ENCODE assay signal across 1 cellular context in genomic region chr22:42993651-42994275, GRCh38.
TF ChIP-seq lines count a peak whose summit lies in the region.

No MANE protein-coding gene starts in this region.

TF ChIP-seq in HepG2, 621 proteins besides CTCF, POLR2A, EP300 and RAD21 (continued from another document and continues in another):
- TF ChIP-seq CREBL2 (CRISPR knock-in tag; IDR thresholded peaks at IDR 0.05; ENCODE audit: borderline replicate concordance) (0 out of 2 replicates have a peak, but pooled peaks have one; percentile 29), MAX (IDR thresholded peaks at IDR 0.05) (0 out of 2 replicates have a peak, but pooled peaks have one; percentile 34), KLF13 (CRISPR knock-in tag; IDR thresholded peaks at IDR 0.05) (no peak), MEIS2 (CRISPR knock-in tag; IDR thresholded peaks at IDR 0.05) (peak; percentile 62; the same call in 1 of the 2 replicates), SCMH1 (CRISPR knock-in tag; IDR thresholded peaks at IDR 0.05; ENCODE audit: borderline replicate concordance) (no peak), PRDM15 (CRISPR knock-in tag; IDR thresholded peaks at IDR 0.05) (peak; percentile 46; the same call in 1 of the 2 replicates), ZNF260 (CRISPR knock-in tag; IDR thresholded peaks at IDR 0.05; ENCODE audit: borderline replicate concordance, low read depth) (no peak), ZNF354B (CRISPR knock-in tag; IDR thresholded peaks at IDR 0.05) (no peak), ZNF781 (CRISPR knock-in tag; IDR thresholded peaks at IDR 0.05; ENCODE audit: borderline replicate concordance, not compliant biosample characterization) (no peak), FOXO1 (CRISPR knock-in tag; IDR thresholded peaks at IDR 0.05) (peak; percentile 37), REPIN1 (CRISPR knock-in tag; IDR thresholded peaks at IDR 0.05; ENCODE audit: borderline replicate concordance, low read depth) (peak; percentile 79; the same call in 1 of the 2 replicates), HNRNPL (IDR thresholded peaks at IDR 0.05; ENCODE audit: low read depth, low read length) (no peak), E2F1 (CRISPR knock-in tag; IDR thresholded peaks at IDR 0.05) (0 out of 2 replicates have a peak, but pooled peaks have one; percentile 17), ZNF143 (CRISPR knock-in tag; IDR thresholded peaks at IDR 0.05) (no peak; the same call in 1 of the 2 replicates), ZEB1 (IDR thresholded peaks at IDR 0.05; ENCODE audit: insufficient replicate concordance, low read depth) (no peak), XRCC5 (optimal IDR thresholded peaks at IDR 0.05; ENCODE audit: low read length) (peak; percentile 50), FOXK1 (CRISPR knock-in tag; IDR thresholded peaks at IDR 0.05; ENCODE audit: borderline replicate concordance, low read depth) (peak; percentile 59; the same call in 1 of the 2 replicates), ONECUT2 (CRISPR knock-in tag; IDR thresholded peaks at IDR 0.05) (0 out of 2 replicates have a peak, but pooled peaks have one; percentile 45), ARID4A (CRISPR knock-in tag; IDR thresholded peaks at IDR 0.05; ENCODE audit: borderline replicate concordance) (no peak; the same call in 1 of the 2 replicates), ZNF616 (CRISPR knock-in tag; IDR thresholded peaks at IDR 0.05; ENCODE audit: low read depth) (no peak), ZNF362 (CRISPR knock-in tag; IDR thresholded peaks at IDR 0.05; ENCODE audit: borderline replicate concordance) (peak; percentile 41; the same call in 1 of the 2 replicates), ZBTB37 (CRISPR knock-in tag; IDR thresholded peaks at IDR 0.05) (0 out of 2 replicates have a peak, but pooled peaks have one; percentile 47), ZNF432 (CRISPR knock-in tag; IDR thresholded peaks at IDR 0.05; ENCODE audit: borderline replicate concordance) (no peak), SETDB1 (CRISPR knock-in tag; IDR thresholded peaks at IDR 0.05; ENCODE audit: borderline replicate concordance) (no peak), PAWR (CRISPR knock-in tag; IDR thresholded peaks at IDR 0.05; ENCODE audit: borderline replicate concordance) (no peak), E2F2 (CRISPR knock-in tag; IDR thresholded peaks at IDR 0.05; ENCODE audit: borderline replicate concordance) (no peak; the same call in 1 of the 2 replicates), U2AF1 (optimal IDR thresholded peaks at IDR 0.05; ENCODE audit: low read depth, low read length) (no peak), ZNF382 (CRISPR knock-in tag; IDR thresholded peaks at IDR 0.05; ENCODE audit: borderline replicate concordance) (no peak), MED1 (CRISPR knock-in tag; IDR thresholded peaks at IDR 0.05) (peak; percentile 87), ATF2 (CRISPR knock-in tag; IDR thresholded peaks at IDR 0.05) (peak; percentile 75; the same call in 1 of the 2 replicates), GABPA (IDR thresholded peaks at IDR 0.05; ENCODE audit: low read depth, low read length) (no peak), GABPA (CRISPR knock-in tag; IDR thresholded peaks at IDR 0.05; ENCODE audit: low read depth) (no peak), ZNF577 (CRISPR knock-in tag; IDR thresholded peaks at IDR 0.05; ENCODE audit: borderline replicate concordance, low read depth) (no peak), DR1 (CRISPR knock-in tag; IDR thresholded peaks at IDR 0.05) (no peak), MED13 (CRISPR knock-in tag; IDR thresholded peaks at IDR 0.05) (peak; percentile 76; the same call in 1 of the 2 replicates), TARDBP (CRISPR knock-in tag; IDR thresholded peaks at IDR 0.05) (peak; percentile 30; the same call in 1 of the 2 replicates), TGIF2 (CRISPR knock-in tag; IDR thresholded peaks at IDR 0.05) (no peak; the same call in 1 of the 2 replicates), ZNF503 (CRISPR knock-in tag; IDR thresholded peaks at IDR 0.05) (peak; percentile 69; the same call in 1 of the 2 replicates), MXD4 (CRISPR knock-in tag; IDR thresholded peaks at IDR 0.05) (no peak), ZNF383 (CRISPR knock-in tag; IDR thresholded peaks at IDR 0.05; ENCODE audit: borderline replicate concordance) (no peak), TAF15 (IDR thresholded peaks at IDR 0.05; ENCODE audit: low read depth, low read length, poor library complexity, severe bottlenecking) (no peak)
